In the genomic region with DNA sequence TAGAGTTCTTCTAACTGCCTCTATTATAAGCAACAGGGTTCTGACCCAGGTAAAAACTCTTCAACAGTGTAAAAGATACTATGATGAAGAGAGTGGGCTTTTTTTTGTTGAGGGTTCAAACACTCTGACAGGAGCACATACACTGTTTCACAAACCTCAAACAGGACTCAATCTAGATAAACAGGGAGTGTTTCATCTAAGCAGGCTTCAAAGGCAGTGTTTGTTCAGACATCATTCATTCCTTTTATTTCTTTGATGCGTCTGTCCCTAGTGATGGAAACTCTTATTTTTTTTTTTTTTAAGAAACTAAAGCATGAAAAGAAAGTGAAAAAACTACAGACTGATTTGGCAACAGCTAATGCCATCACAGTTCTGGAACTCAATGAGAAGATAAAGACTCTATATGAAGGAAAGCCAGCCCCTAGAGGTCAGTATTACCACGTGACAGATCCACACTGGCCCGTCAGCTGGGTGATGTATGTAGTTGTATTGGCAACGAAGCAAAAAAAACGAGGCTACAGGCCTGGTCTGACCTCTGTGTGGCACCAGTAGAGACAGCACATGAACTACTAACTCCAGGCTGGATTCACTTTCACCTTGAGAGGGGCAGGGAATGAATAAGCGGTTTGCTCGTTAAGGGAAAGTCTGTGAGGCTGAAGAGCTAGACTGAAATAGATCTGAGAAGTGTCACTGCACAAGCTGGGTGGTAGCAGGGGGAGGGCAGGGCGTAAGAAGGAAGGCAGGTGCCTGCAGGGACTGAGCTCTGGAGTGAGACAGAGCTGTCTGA, we compare ENCODE assay signal across 8 cellular contexts.
A peak's percentile ranks its signal among the peaks of the same experiment; 100 is the strongest.
DNase-seq lines count a peak whose midpoint lies in the region; ATAC-seq and TF ChIP-seq lines count a peak whose summit lies in the region.

No MANE protein-coding gene starts in this region.

- DNase-seq in NCI-H2107 treated with DMSO at 0.1 percent for 48 hours (lab: John Stamatoyannopoulos, UW; ENCODE audit: unreplicated experiment): peak; percentile 58
- DNase-seq in NCI-H2107 (lab: John Stamatoyannopoulos, UW): no peak
- peak; percentile 51 for DNase-seq in NOMO-1 treated with dmso at 0.1 percent for 144 hours (lab: John Stamatoyannopoulos, UW; ENCODE audit: unreplicated experiment)
- peak; percentile 59 for DNase-seq in astrocyte of the spinal cord (ENCODE audit: low read depth, low spot score)
- DNase-seq in inferior parietal cortex (ENCODE audit: extremely low spot score): peak; percentile 79
- DNase-seq in stimulated activated CD4-positive, alpha-beta T cell treated with anti-CD3 and anti-CD28 coated beads, Interleukin-2, amount 100 ng/mL, for 48 hours: peak; percentile 8 to 9

- in situ Hi-C loops in astrocyte of the spinal cord (cut with HindIII; ENCODE audit: low sequenced_read_pairs): no loop called here

- no peak overlapping the region for H3K4me3 ChIP-seq in astrocyte of the spinal cord (ENCODE audit: low read depth, low read length)

- ATAC-seq in GM21423 (IDR thresholded peaks at IDR 0.05; ENCODE audit: unreplicated experiment) (peak; percentile 92), HG03558 (IDR thresholded peaks at IDR 0.05; ENCODE audit: extremely low read depth, unreplicated experiment) (peak; percentile 80)

- peak; percentile 31 for TF ChIP-seq CTCF in astrocyte of the spinal cord (IDR thresholded peaks at IDR 0.05; ENCODE audit: low read depth, low read length)
